ENCODE assay signal across 12 cellular contexts in genomic region chr6:30321692-30322388, GRCh38. TPM values are rescaled to one million over a fixed set of nuclear protein-coding genes. Genes with fewer than 3 reads are reported as not detected.
A peak's percentile ranks its signal among the peaks of the same experiment; 100 is the strongest.
DNase-seq lines count a peak whose midpoint lies in the region; ATAC-seq and TF ChIP-seq lines count a peak whose summit lies in the region.
"Had no signal": no experiment of that assay in that cellular context is flagged by ENCODE, and none has a peak within 500 bp of the region (broad histone marks: within the 10 kb centered on the region; RNA-seq: fewer than 3 reads in every experiment).

No MANE protein-coding gene starts in this region.

- intact Hi-C loops in activated CD8-positive, alpha-beta T cell treated with anti-CD3 and anti-CD28 coated beads for 36 hours (cut with micrococcal nuclease): loop anchor here (10.0 kb wide), 1 partner anchor 107 kb away; the partner anchor contains the start of gene TRIM26

- no peak for ATAC-seq in activated CD8-positive, alpha-beta T cell treated with anti-CD3 and anti-CD28 coated beads for 36 hours
- ATAC-seq in activated CD8-positive, alpha-beta T cell treated with anti-CD3 and anti-CD28 coated beads, Interleukin-2, amount 10 ng/mL, durations not matched to agents 7 days and 5 days: no peak
- ATAC-seq: A549, heart left ventricle had no signal

- H3K27me3 Mint-ChIP-seq in activated CD8-positive, alpha-beta T cell treated with anti-CD3 and anti-CD28 coated beads for 36 hours: no peaks in the 10 kb centered on the region
- H3K27me3 Mint-ChIP-seq in activated CD8-positive, alpha-beta T cell treated with anti-CD3 and anti-CD28 coated beads, Interleukin-2, amount 10 ng/mL, durations not matched to agents 7 days and 5 days (ENCODE audit: low read depth): no peaks in the 10 kb centered on the region
- H3K27me3 Mint-ChIP-seq in osteocyte (ENCODE audit: unreplicated experiment): no peaks in the 10 kb centered on the region

- H3K4me3 Mint-ChIP-seq in activated CD8-positive, alpha-beta T cell treated with anti-CD3 and anti-CD28 coated beads for 36 hours: peak overlapping the region; percentile 16
- no peak overlapping the region for H3K4me3 Mint-ChIP-seq in activated CD8-positive, alpha-beta T cell treated with anti-CD3 and anti-CD28 coated beads, Interleukin-2, amount 10 ng/mL, durations not matched to agents 7 days and 5 days
- H3K4me3 Mint-ChIP-seq in osteocyte (ENCODE audit: unreplicated experiment): no peak overlapping the region

- no peak for DNase-seq in activated CD8-positive, alpha-beta T cell treated with anti-CD3 and anti-CD28 coated beads for 36 hours
- no peak for DNase-seq in activated CD8-positive, alpha-beta T cell treated with anti-CD3 and anti-CD28 coated beads, Interleukin-2, amount 10 ng/mL, durations not matched to agents 7 days and 5 days
- DNase-seq in epithelial cell of prostate (ENCODE audit: low read depth, low spot score) (no peak), osteocyte (ENCODE audit: extremely low spot score, unreplicated experiment) (no peak), middle frontal gyrus (ENCODE audit: extremely low spot score, low spot score) (no peak), SIG-M5 (lab: John Stamatoyannopoulos, UW) (no peak), NCI-H1436 (lab: John Stamatoyannopoulos, UW) (no peak)
- DNase-seq: DMS 273 treated with DMSO at 0.1 percent for 48 hours, heart left ventricle, left ventricle myocardium inferior had no signal

- H3K9me3 Mint-ChIP-seq in activated CD8-positive, alpha-beta T cell treated with anti-CD3 and anti-CD28 coated beads for 36 hours: peaks cover 4% of the 10 kb centered on the region
- H3K9me3 Mint-ChIP-seq in activated CD8-positive, alpha-beta T cell treated with anti-CD3 and anti-CD28 coated beads, Interleukin-2, amount 10 ng/mL, durations not matched to agents 7 days and 5 days (ENCODE audit: insufficient read depth): no peaks in the 10 kb centered on the region
- H3K9me3 Mint-ChIP-seq in osteocyte (ENCODE audit: unreplicated experiment): peaks cover 8% of the 10 kb centered on the region

- CTCF ChIA-PET in activated CD8-positive, alpha-beta T cell treated with anti-CD3 and anti-CD28 coated beads for 36 hours (lab: Charles Lee): no interaction called here
- CTCF ChIA-PET in activated CD8-positive, alpha-beta T cell treated with anti-CD3 and anti-CD28 coated beads, Interleukin-2, amount 10 ng/mL, durations not matched to agents 7 days and 5 days (lab: Charles Lee): no interaction called here

- H3K27ac Mint-ChIP-seq in activated CD8-positive, alpha-beta T cell treated with anti-CD3 and anti-CD28 coated beads for 36 hours: peak overlapping the region; percentile 14
- H3K27ac Mint-ChIP-seq in activated CD8-positive, alpha-beta T cell treated with anti-CD3 and anti-CD28 coated beads, Interleukin-2, amount 10 ng/mL, durations not matched to agents 7 days and 5 days: no peak overlapping the region
- H3K27ac Mint-ChIP-seq in osteocyte (ENCODE audit: unreplicated experiment): peak overlapping the region; percentile 86

- peaks cover 58% of the 10 kb centered on the region for H3K36me3 Mint-ChIP-seq in activated CD8-positive, alpha-beta T cell treated with anti-CD3 and anti-CD28 coated beads for 36 hours (ENCODE audit: low read depth)
- peaks cover 49% of the 10 kb centered on the region for H3K36me3 Mint-ChIP-seq in activated CD8-positive, alpha-beta T cell treated with anti-CD3 and anti-CD28 coated beads, Interleukin-2, amount 10 ng/mL, durations not matched to agents 7 days and 5 days (ENCODE audit: low read depth)
- H3K36me3 Mint-ChIP-seq in osteocyte (ENCODE audit: unreplicated experiment): peaks cover 18% of the 10 kb centered on the region

- no peak for TF ChIP-seq CTCF in activated CD8-positive, alpha-beta T cell treated with anti-CD3 and anti-CD28 coated beads for 36 hours (IDR thresholded peaks at IDR 0.05)
- TF ChIP-seq CTCF in osteocyte (IDR thresholded peaks at IDR 0.05): no peak

- peaks cover 70% of the 10 kb centered on the region for H3K4me1 Mint-ChIP-seq in activated CD8-positive, alpha-beta T cell treated with anti-CD3 and anti-CD28 coated beads for 36 hours (ENCODE audit: low read depth)
- H3K4me1 Mint-ChIP-seq in activated CD8-positive, alpha-beta T cell treated with anti-CD3 and anti-CD28 coated beads, Interleukin-2, amount 10 ng/mL, durations not matched to agents 7 days and 5 days (ENCODE audit: low read depth): peaks cover 72% of the 10 kb centered on the region
- H3K4me1 Mint-ChIP-seq in osteocyte (ENCODE audit: unreplicated experiment): peaks cover 69% of the 10 kb centered on the region

- POLR2A ChIA-PET in activated CD8-positive, alpha-beta T cell treated with anti-CD3 and anti-CD28 coated beads for 36 hours (lab: Charles Lee): interaction anchor here (0.9 to 1.3 kb wide), 2 partner anchors 9 to 36 kb away, joined by 3 read pairs; no protein-coding TSS in a partner anchor
- POLR2A ChIA-PET in activated CD8-positive, alpha-beta T cell treated with anti-CD3 and anti-CD28 coated beads, Interleukin-2, amount 10 ng/mL, durations not matched to agents 7 days and 5 days (lab: Charles Lee): no interaction called here

- peak overlapping the region; percentile 95 for H3K27ac ChIP-seq in epithelial cell of prostate
- H3K27ac ChIP-seq: A549, heart left ventricle, left ventricle myocardium inferior had no signal

TF ChIP-seq in PFSK-1, 5 proteins besides CTCF, POLR2A, EP300 and RAD21:
- TF ChIP-seq TAF1 (IDR thresholded peaks at IDR 0.05; ENCODE audit: borderline replicate concordance, insufficient read depth, low read length): no peak
- TF ChIP-seq POLR2AphosphoS5 (IDR thresholded peaks at IDR 0.05; ENCODE audit: low read depth, low read length): 0 out of 2 replicates have a peak, but pooled peaks have one; percentile 22

RNA-seq across cellular contexts. Expression of gene TRIM39, which starts 4.9 kb away (rescaled TPM):
- 10 to 100 TPM; 21.6 to 22.3 TPM for total RNA-seq in activated CD8-positive, alpha-beta T cell treated with anti-CD3 and anti-CD28 coated beads for 36 hours
- total RNA-seq in activated CD8-positive, alpha-beta T cell treated with anti-CD3 and anti-CD28 coated beads, Interleukin-2, amount 10 ng/mL, durations not matched to agents 7 days and 5 days: 10 to 100 TPM; 16.7 to 16.9 TPM
- 9.5 TPM for polyA plus RNA-seq in PFSK-1 (2012; ENCODE audit: insufficient read length, low read depth)
- total RNA-seq in osteocyte: 11.6 and 14.8 TPM in 2 replicates

RNA-seq across cellular contexts. Expression of gene RPP21, which starts 23.1 kb away (rescaled TPM):
- 10 to 100 TPM; 43.0 to 43.5 TPM for total RNA-seq in activated CD8-positive, alpha-beta T cell treated with anti-CD3 and anti-CD28 coated beads for 36 hours
- 10 to 100 TPM; 37.3 to 37.9 TPM for total RNA-seq in activated CD8-positive, alpha-beta T cell treated with anti-CD3 and anti-CD28 coated beads, Interleukin-2, amount 10 ng/mL, durations not matched to agents 7 days and 5 days
- 160 TPM for polyA plus RNA-seq in PFSK-1 (2012; ENCODE audit: insufficient read length, low read depth)
- total RNA-seq in osteocyte: 47.5 and 48.8 TPM in 2 replicates
